Comparison of ENCODE assay signal across 9 cellular contexts in the genomic region with DNA sequence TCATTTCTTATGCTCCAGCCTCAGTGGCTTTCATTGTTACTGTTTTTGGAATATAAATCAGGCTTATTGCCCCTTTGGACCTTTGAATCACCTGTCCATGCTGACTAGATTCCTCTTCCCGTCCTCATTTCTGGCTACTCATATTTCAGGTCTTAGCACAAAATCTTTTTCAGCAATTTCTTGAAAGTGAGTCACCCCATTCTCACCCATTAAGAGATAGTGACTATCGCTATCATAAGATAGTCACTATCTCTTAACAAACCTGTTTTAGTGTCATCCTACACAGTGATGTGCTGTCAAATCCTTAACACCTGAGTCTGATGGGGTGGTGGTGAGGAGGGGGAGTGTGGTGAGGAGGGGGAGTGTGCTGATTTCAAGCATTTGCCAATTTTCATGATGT.
"Had no signal": no experiment of that assay in that cellular context is flagged by ENCODE, and none has a peak within 500 bp of the region (broad histone marks: within the 10 kb centered on the region; RNA-seq: fewer than 3 reads in every experiment).

No MANE protein-coding gene starts in this region.

- H3K4me1 ChIP-seq: HAP-1 had no signal

- H3K4me3 Mint-ChIP-seq: HFFc6 had no signal

- H3K9me3 Mint-ChIP-seq: HFFc6 had no signal

- ATAC-seq: HCT116, HepG2, K562 had no signal

- DNase-seq: GM23248, GOT3, H7, HFFc6 had no signal

- H3K27ac Mint-ChIP-seq: HFFc6 had no signal

- H3K27ac ChIP-seq: GM23248, HL-60 had no signal
